In genomic region chr13:49711218-49711863, GRCh38 we compare ENCODE assay signal across 16 cellular contexts. TPM values are rescaled to one million over a fixed set of nuclear protein-coding genes. Genes with fewer than 3 reads are reported as not detected.
DNase-seq lines count a peak whose midpoint lies in the region; ATAC-seq, FAIRE-seq and TF ChIP-seq lines count a peak whose summit lies in the region.
"Had no signal": no experiment of that assay in that cellular context is flagged by ENCODE, and none has a peak within 500 bp of the region (broad histone marks: within the 10 kb centered on the region; RNA-seq: fewer than 3 reads in every experiment).

No MANE protein-coding gene starts in this region.

- intact Hi-C loops in left ventricle myocardium superior (cut with micrococcal nuclease) = loop anchor here (2.0 kb wide), 1 partner anchor 53 kb away; no protein-coding TSS in a partner anchor
- intact Hi-C loops in right cardiac atrium (cut with DNase I) = no loop called here
- intact Hi-C loops in esophagus squamous epithelium (cut with DNase I) = no loop called here
- intact Hi-C loops in activated CD4-positive, alpha-beta memory T cell treated with anti-CD3 and anti-CD28 coated beads for 36 hours (cut with micrococcal nuclease) = no loop called here

- H3K36me3 ChIP-seq in astrocyte (ENCODE audit: insufficient read depth, low read length) = peaks cover 30% of the 10 kb centered on the region
- H3K36me3 ChIP-seq in hepatocyte (replicated peaks; ENCODE audit: insufficient read depth, low read depth) = no peaks in the 10 kb centered on the region
- peaks cover 0 to 83% (median 0%) of the 10 kb centered on the region in 3 donors for H3K36me3 ChIP-seq in esophagus squamous epithelium
- H3K36me3 ChIP-seq: WERI-Rb-1 had no signal

- no peak overlapping the region for H3K9ac ChIP-seq in astrocyte (ENCODE audit: low read length)

- H3K4me1 Mint-ChIP-seq in astrocyte (ENCODE audit: low read depth, unreplicated experiment) = peaks cover 11% of the 10 kb centered on the region
- no peaks in the 10 kb centered on the region for H3K4me1 Mint-ChIP-seq in stimulated activated naive B cell treated with anti-CD40 and anti-IgM and Interleukin-4, amounts not matched to agents 10 μg/mL and 1 μg/mL and 100 μg/mL, for 72 hours
- peaks cover 3% of the 10 kb centered on the region for H3K4me1 Mint-ChIP-seq in activated CD4-positive, alpha-beta memory T cell treated with anti-CD3 and anti-CD28 coated beads for 36 hours (ENCODE audit: low read depth)
- H3K4me1 Mint-ChIP-seq: H9, memory B cell had no signal

- DNase-seq in left ventricle myocardium superior (no peak), right cardiac atrium (no peak), astrocyte (ENCODE audit: low read depth) (peak; percentile 82), hepatocyte (ENCODE audit: low spot score) (peak; percentile 26), esophagus squamous epithelium (lab: John Stamatoyannopoulos, UW) (no peak)
- DNase-seq in stimulated activated naive B cell treated with anti-CD40 and anti-IgM and Interleukin-4, amounts not matched to agents 10 μg/mL and 1 μg/mL and 100 μg/mL, for 72 hours = no peak
- no peak for DNase-seq in activated CD4-positive, alpha-beta memory T cell treated with anti-CD3 and anti-CD28 coated beads for 36 hours
- DNase-seq: aorta; H9; NCI-H1417 treated with DMSO at 0.1 percent for 48 hours; NCI-H526 treated with DMSO at 0.1 percent for 48 hours; pancreas; stimulated activated CD4-positive, alpha-beta T cell treated with anti-CD3 and anti-CD28 coated beads, Interleukin-1b, Interleukin-23, amount 100 ng/mL, for 48 hours; WERI-Rb-1 had no signal

- CTCF ChIA-PET in activated CD4-positive, alpha-beta memory T cell treated with anti-CD3 and anti-CD28 coated beads for 36 hours (lab: Charles Lee) = no interaction called here

- H3K4me2 ChIP-seq in astrocyte (ENCODE audit: low read length) (no peak overlapping the region), hepatocyte (no peak overlapping the region)

- TF ChIP-seq CTCF in astrocyte (IDR thresholded peaks at IDR 0.05; ENCODE audit: insufficient read depth, low read depth, low read length) = no peak
- TF ChIP-seq CTCF in hepatocyte (IDR thresholded peaks at IDR 0.05; ENCODE audit: poor library complexity) = no peak
- no peak for TF ChIP-seq CTCF in esophagus squamous epithelium (IDR thresholded peaks at IDR 0.05)

- FAIRE-seq in astrocyte (lab: Jason Lieb, UNC) = no peak
- FAIRE-seq: pancreas had no signal

- H3K9me2 ChIP-seq in hepatocyte (replicated peaks; ENCODE audit: insufficient read depth) = no peaks in the 10 kb centered on the region

- no peaks in the 10 kb centered on the region for H3K79me2 ChIP-seq in astrocyte (ENCODE audit: insufficient read depth, low read length)
- peaks cover 11% of the 10 kb centered on the region for H3K79me2 ChIP-seq in hepatocyte

- H2AFZ ChIP-seq in astrocyte (ENCODE audit: low read depth, low read length) = no peak overlapping the region
- H2AFZ ChIP-seq in hepatocyte = no peak overlapping the region

- no peaks in the 10 kb centered on the region for H3K4me1 ChIP-seq in right cardiac atrium (ENCODE audit: control insufficient read depth, insufficient read depth, low read length)
- H3K4me1 ChIP-seq in astrocyte (ENCODE audit: insufficient read depth, low read length) = no peaks in the 10 kb centered on the region
- no peaks in the 10 kb centered on the region for H3K4me1 ChIP-seq in hepatocyte (ENCODE audit: insufficient read depth)
- no peaks in the 10 kb centered on the region for H3K4me1 ChIP-seq in esophagus squamous epithelium
- H3K4me1 ChIP-seq: pancreas had no signal

- H4K20me1 ChIP-seq in astrocyte (ENCODE audit: insufficient read depth, low read length) (no peaks in the 10 kb centered on the region), hepatocyte (ENCODE audit: insufficient read depth, poor library complexity, severe bottlenecking) (no peaks in the 10 kb centered on the region)

- peak; percentile 37 for ATAC-seq in left ventricle myocardium superior
- no peak for ATAC-seq in right cardiac atrium
- ATAC-seq in stimulated activated naive B cell treated with anti-CD40 and anti-IgM and Interleukin-4, amounts not matched to agents 10 μg/mL and 1 μg/mL and 100 μg/mL, for 72 hours (replicated peaks) = no peak
- ATAC-seq in HG03439 (IDR thresholded peaks at IDR 0.05; ENCODE audit: unreplicated experiment) = no peak

- H3K9me3 ChIP-seq in right cardiac atrium (ENCODE audit: control insufficient read depth, low read length) (no peaks in the 10 kb centered on the region), astrocyte (ENCODE audit: insufficient read depth, low read depth, low read length) (no peaks in the 10 kb centered on the region), hepatocyte (ENCODE audit: low read depth) (peaks cover 15% of the 10 kb centered on the region), esophagus squamous epithelium (peaks cover 0 to 17% (median 4%) of the 10 kb centered on the region in 3 donors)
- H3K9me3 ChIP-seq: pancreas had no signal

- peak overlapping the region; percentile 69 for H3K27ac Mint-ChIP-seq in astrocyte (ENCODE audit: unreplicated experiment)
- no peak overlapping the region for H3K27ac Mint-ChIP-seq in stimulated activated naive B cell treated with anti-CD40 and anti-IgM and Interleukin-4, amounts not matched to agents 10 μg/mL and 1 μg/mL and 100 μg/mL, for 72 hours
- H3K27ac Mint-ChIP-seq in activated CD4-positive, alpha-beta memory T cell treated with anti-CD3 and anti-CD28 coated beads for 36 hours = no peak overlapping the region
- H3K27ac Mint-ChIP-seq: H9, memory B cell had no signal

- H3K36me3 Mint-ChIP-seq in astrocyte (ENCODE audit: low read depth, unreplicated experiment) = peaks cover 27% of the 10 kb centered on the region
- H3K36me3 Mint-ChIP-seq in stimulated activated naive B cell treated with anti-CD40 and anti-IgM and Interleukin-4, amounts not matched to agents 10 μg/mL and 1 μg/mL and 100 μg/mL, for 72 hours = peaks cover 34 to 62% of the 10 kb centered on the region in 2 donors
- peaks cover 38% of the 10 kb centered on the region for H3K36me3 Mint-ChIP-seq in activated CD4-positive, alpha-beta memory T cell treated with anti-CD3 and anti-CD28 coated beads for 36 hours

- WGBS in right cardiac atrium = 66% methylated on average over 2 of the region's 2 CpGs
- 58% methylated on average over 2 of the region's 2 CpGs for WGBS in hepatocyte (ENCODE audit: low lambda C conversion rate, missing lambda C conversion rate)
- WGBS in esophagus squamous epithelium, 2 donors = 63 to 68% methylated on average over 2 of the region's 2 CpGs

- POLR2A ChIA-PET in activated CD4-positive, alpha-beta memory T cell treated with anti-CD3 and anti-CD28 coated beads for 36 hours (lab: Charles Lee) = no interaction called here

- H3K27me3 Mint-ChIP-seq in astrocyte (ENCODE audit: low read depth, unreplicated experiment) = no peaks in the 10 kb centered on the region
- H3K27me3 Mint-ChIP-seq in stimulated activated naive B cell treated with anti-CD40 and anti-IgM and Interleukin-4, amounts not matched to agents 10 μg/mL and 1 μg/mL and 100 μg/mL, for 72 hours = no peaks in the 10 kb centered on the region
- H3K27me3 Mint-ChIP-seq in activated CD4-positive, alpha-beta memory T cell treated with anti-CD3 and anti-CD28 coated beads for 36 hours = no peaks in the 10 kb centered on the region
- H3K27me3 Mint-ChIP-seq: memory B cell had no signal

- H3K4me3 Mint-ChIP-seq in astrocyte (ENCODE audit: unreplicated experiment) = no peak overlapping the region
- no peak overlapping the region for H3K4me3 Mint-ChIP-seq in stimulated activated naive B cell treated with anti-CD40 and anti-IgM and Interleukin-4, amounts not matched to agents 10 μg/mL and 1 μg/mL and 100 μg/mL, for 72 hours
- no peak overlapping the region for H3K4me3 Mint-ChIP-seq in activated CD4-positive, alpha-beta memory T cell treated with anti-CD3 and anti-CD28 coated beads for 36 hours
- H3K4me3 Mint-ChIP-seq: H9, memory B cell had no signal

- no peak overlapping the region for H3K4me3 ChIP-seq in right cardiac atrium (ENCODE audit: low read length)
- no peak overlapping the region for H3K4me3 ChIP-seq in astrocyte (ENCODE audit: insufficient read depth, low read depth, low read length)
- H3K4me3 ChIP-seq in hepatocyte = no peak overlapping the region
- H3K4me3 ChIP-seq in esophagus squamous epithelium = no peak overlapping the region
- H3K4me3 ChIP-seq: pancreas had no signal

- H3K9me3 Mint-ChIP-seq in astrocyte (ENCODE audit: unreplicated experiment) = peaks cover 8% of the 10 kb centered on the region
- H3K9me3 Mint-ChIP-seq in stimulated activated naive B cell treated with anti-CD40 and anti-IgM and Interleukin-4, amounts not matched to agents 10 μg/mL and 1 μg/mL and 100 μg/mL, for 72 hours = peaks cover 4% of the 10 kb centered on the region in 2 donors
- H3K9me3 Mint-ChIP-seq in activated CD4-positive, alpha-beta memory T cell treated with anti-CD3 and anti-CD28 coated beads for 36 hours = peaks cover 14% of the 10 kb centered on the region

- no peak for TF ChIP-seq POLR2A in esophagus squamous epithelium (IDR thresholded peaks at IDR 0.05)

- H3K27me3 ChIP-seq in right cardiac atrium (ENCODE audit: control insufficient read depth, insufficient read depth) (no peaks in the 10 kb centered on the region), astrocyte (ENCODE audit: insufficient read depth, low read length) (no peaks in the 10 kb centered on the region), hepatocyte (no peaks in the 10 kb centered on the region), esophagus squamous epithelium (no peaks in the 10 kb centered on the region)
- H3K27me3 ChIP-seq: pancreas had no signal

- H3K27ac ChIP-seq in right cardiac atrium (ENCODE audit: low read length) = no peak overlapping the region
- H3K27ac ChIP-seq in astrocyte (ENCODE audit: low read depth, low read length) = peak overlapping the region; percentile 7
- peak overlapping the region; percentile 42 for H3K27ac ChIP-seq in hepatocyte
- H3K27ac ChIP-seq in esophagus squamous epithelium = no peak overlapping the region
- H3K27ac ChIP-seq: pancreas, WERI-Rb-1 had no signal

RNA-seq across cellular contexts. Expression of gene EBPL, which starts 20.1 kb away (rescaled TPM):
- total RNA-seq in left ventricle myocardium superior (6.9 TPM), right cardiac atrium (10 to 100 TPM in 3 of 4 donors, 1 to 10 TPM in 1; 8.1 to 11.5 (median 11.0) TPM), astrocyte (57.6 and 62.1 TPM in 2 replicates), hepatocyte (174 and 180 TPM in 2 replicates), esophagus squamous epithelium (100 to 1,000 TPM; 117 to 146 (median 127) TPM)
- polyA plus RNA-seq in right cardiac atrium (9.3 TPM), hepatocyte (109 and 135 TPM in 2 replicates)
- 10 to 100 TPM; 36.1 to 36.2 TPM for total RNA-seq in activated CD4-positive, alpha-beta memory T cell treated with anti-CD3 and anti-CD28 coated beads for 36 hours

Comparison
In these comparisons a context has a peak if more than half of its experiments do, and no peak if none do; other contexts are left out.
1. DNase-seq: peak in astrocyte (single experiment) and hepatocyte (single experiment); none in left ventricle myocardium superior (single experiment), right cardiac atrium (0 of 3), stimulated activated naive B cell treated with anti-CD40 and anti-IgM and Interleukin-4, amounts not matched to agents 10 μg/mL and 1 μg/mL and 100 μg/mL, for 72 hours (single experiment), esophagus squamous epithelium (single experiment) and activated CD4-positive, alpha-beta memory T cell treated with anti-CD3 and anti-CD28 coated beads for 36 hours (single experiment).
2. H3K27ac ChIP-seq: peak in astrocyte (single experiment) and hepatocyte (single experiment); none in right cardiac atrium (single experiment) and esophagus squamous epithelium (0 of 4).